Comparison of ENCODE assay signal across 22 cellular contexts in the genomic region with DNA sequence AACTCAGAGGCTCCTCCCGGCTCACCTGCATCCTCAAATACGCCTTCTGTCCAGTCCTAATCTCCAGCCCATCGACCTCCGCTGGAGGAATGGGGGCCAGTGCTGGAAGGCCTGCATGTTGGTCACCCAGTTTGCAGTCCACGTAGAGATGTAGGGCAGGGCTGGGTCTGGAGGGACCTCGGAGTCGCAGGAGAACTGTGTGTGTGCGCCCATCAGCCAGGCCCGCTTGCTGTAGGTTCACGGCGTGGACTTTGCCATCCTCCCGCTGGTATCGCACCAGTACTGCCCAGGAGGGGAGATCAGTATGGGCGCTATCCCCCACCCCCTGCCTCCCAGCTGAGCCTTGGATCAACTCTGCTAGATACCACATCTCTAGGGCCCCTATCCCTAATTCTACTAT. TPM values are rescaled to one million over a fixed set of nuclear protein-coding genes. Genes with fewer than 3 reads are reported as not detected.
DNase-seq lines count a peak whose midpoint lies in the region; ATAC-seq and TF ChIP-seq lines count a peak whose summit lies in the region.
"Had no signal": no experiment of that assay in that cellular context is flagged by ENCODE, and none has a peak within 500 bp of the region (broad histone marks: within the 10 kb centered on the region; RNA-seq: fewer than 3 reads in every experiment).

No MANE protein-coding gene starts in this region.

- H3K9me2 ChIP-seq in neural cell (ENCODE audit: insufficient read depth, low read length) = no peaks in the 10 kb centered on the region

- DNase-seq in Right ventricle myocardium superior (peak; percentile 28), Right ventricle myocardium inferior (ENCODE audit: missing footprints) (no peak), coronary artery (ENCODE audit: low spot score) (peak; percentile 68), NCI-H1105 (lab: John Stamatoyannopoulos, UW) (no peak), SK-N-DZ (ENCODE audit: low spot score) (no peak), smooth muscle cell (lab: John Stamatoyannopoulos, UW; ENCODE audit: unreplicated experiment) (no peak), WERI-Rb-1 (no peak)
- DNase-seq: 8988T; AML-193; CD4-positive, alpha-beta T cell; H7; IMR-90; NCI-H1048; NCI-H1417 treated with DMSO at 0.1 percent for 48 hours; NCI-H1694 treated with DMSO at 0.1 percent for 48 hours; NCI-H2081; NCI-H2227 treated with DMSO at 0.1 percent for 48 hours; NCI-H69 had no signal

- H3F3A ChIP-seq in neural cell (ENCODE audit: insufficient read depth, low read length, poor library complexity, severe bottlenecking) (peaks cover 6% of the 10 kb centered on the region), smooth muscle cell (ENCODE audit: low read depth) (peaks cover 4% of the 10 kb centered on the region)

- H3K27ac ChIP-seq in coronary artery = no peak overlapping the region
- no peak overlapping the region for H3K27ac ChIP-seq in neural cell (ENCODE audit: low read length)
- H3K27ac ChIP-seq in smooth muscle cell (ENCODE audit: low read depth) = no peak overlapping the region
- no peak overlapping the region for H3K27ac ChIP-seq in WERI-Rb-1

- peaks cover 9% of the 10 kb centered on the region for H3K4me1 ChIP-seq in smooth muscle cell (ENCODE audit: low read depth)

- intact Hi-C loops in Right ventricle myocardium superior (cut with DNase I) (no loop called here), Right ventricle myocardium inferior (cut with DNase I) (loop anchor here (5.0 kb wide), 2 partner anchors 37 to 387 kb away; a partner anchor contains a TSS)

- H3K4me3 ChIP-seq in coronary artery = no peak overlapping the region
- peak overlapping the region; percentile 91 for H3K4me3 ChIP-seq in neural cell (ENCODE audit: low read length)
- no peak overlapping the region for H3K4me3 ChIP-seq in smooth muscle cell
- no peak overlapping the region for H3K4me3 ChIP-seq in WERI-Rb-1 (ENCODE audit: low read depth, low read length)
- H3K4me3 ChIP-seq: BLaER1 treated with 17β-estradiol and CSF1 and Interleukin-3, amounts not matched to agents 10 nM and 100 nM had no signal

- no peaks in the 10 kb centered on the region for H3K9me3 ChIP-seq in neural cell (ENCODE audit: low read length)
- no peaks in the 10 kb centered on the region for H3K9me3 ChIP-seq in smooth muscle cell (replicated peaks; ENCODE audit: low read depth)
- H3K9me3 ChIP-seq in WERI-Rb-1 (ENCODE audit: severe bottlenecking) = no peaks in the 10 kb centered on the region
- H3K9me3 ChIP-seq: BLaER1 treated with 17β-estradiol and CSF1 and Interleukin-3, amounts not matched to agents 10 nM and 100 nM had no signal

- H4K20me1 ChIP-seq in neural cell (ENCODE audit: insufficient read depth) (no peaks in the 10 kb centered on the region), smooth muscle cell (ENCODE audit: low read depth) (no peaks in the 10 kb centered on the region)
- H4K20me1 ChIP-seq: BLaER1 treated with 17β-estradiol and CSF1 and Interleukin-3, amounts not matched to agents 10 nM and 100 nM had no signal

- ATAC-seq in Right ventricle myocardium superior (ENCODE audit: poor library complexity) = no peak
- no peak for ATAC-seq in Right ventricle myocardium inferior
- ATAC-seq: Panc1, SK-N-SH treated with all-trans-retinoic acid at 6 μM for 48 hours had no signal

- no peak overlapping the region for H2AFZ ChIP-seq in neural cell (ENCODE audit: low read depth, low read length)
- H2AFZ ChIP-seq in smooth muscle cell (ENCODE audit: low read depth) = no peak overlapping the region

- H3K27me3 ChIP-seq in neural cell (ENCODE audit: insufficient read depth, low read depth, low read length) = no peaks in the 10 kb centered on the region
- no peaks in the 10 kb centered on the region for H3K27me3 ChIP-seq in smooth muscle cell (ENCODE audit: low read depth)
- H3K27me3 ChIP-seq in WERI-Rb-1 (ENCODE audit: insufficient read depth, low read depth, severe bottlenecking) = no peaks in the 10 kb centered on the region
- H3K27me3 ChIP-seq: BLaER1 treated with 17β-estradiol and CSF1 and Interleukin-3, amounts not matched to agents 10 nM and 100 nM had no signal

- H3K36me3 ChIP-seq in neural cell (ENCODE audit: insufficient read depth, low read length) = no peaks in the 10 kb centered on the region
- no peaks in the 10 kb centered on the region for H3K36me3 ChIP-seq in smooth muscle cell (ENCODE audit: low read depth)
- peaks cover 40% of the 10 kb centered on the region for H3K36me3 ChIP-seq in WERI-Rb-1

- TF ChIP-seq CTCF in coronary artery (IDR thresholded peaks at IDR 0.05) (no peak), neural cell (IDR thresholded peaks at IDR 0.05; ENCODE audit: poor library complexity, severe bottlenecking) (no peak), smooth muscle cell (IDR thresholded peaks at IDR 0.05; ENCODE audit: borderline replicate concordance, insufficient read depth, poor library complexity, severe bottlenecking) (no peak), WERI-Rb-1 (IDR thresholded peaks at IDR 0.05; ENCODE audit: low read depth, low read length) (no peak)

- WGBS in smooth muscle cell (ENCODE audit: low lambda C conversion rate) = 92% methylated on average over 14 of the region's 14 CpGs

- peaks cover 24% of the 10 kb centered on the region for H3K79me2 ChIP-seq in neural cell (replicated peaks; ENCODE audit: insufficient read depth, low read length)
- peaks cover 8% of the 10 kb centered on the region for H3K79me2 ChIP-seq in smooth muscle cell (ENCODE audit: low read depth)

- no peak for TF ChIP-seq EP300 in neural cell (conservative IDR thresholded peaks at IDR 0.05; ENCODE audit: poor library complexity, severe bottlenecking)

- peak overlapping the region; percentile 5 for H3K9ac ChIP-seq in neural cell (ENCODE audit: low read length)
- H3K9ac ChIP-seq in smooth muscle cell (ENCODE audit: low read depth) = no peak overlapping the region

- H3K4me2 ChIP-seq in neural cell (ENCODE audit: low read length) (no peak overlapping the region), smooth muscle cell (no peak overlapping the region)
- H3K4me2 ChIP-seq: BLaER1 treated with 17β-estradiol and CSF1 and Interleukin-3, amounts not matched to agents 10 nM and 100 nM had no signal

- TF ChIP-seq RAD21 in neural cell (conservative IDR thresholded peaks at IDR 0.05) = no peak

TF ChIP-seq in neural cell, 6 proteins besides CTCF, POLR2A, EP300 and RAD21:
- TF ChIP-seq POLR2AphosphoS5 (IDR thresholded peaks at IDR 0.05) = no peak
- no peak for TF ChIP-seq SMC3 (conservative IDR thresholded peaks at IDR 0.05; ENCODE audit: poor library complexity)
TF ChIP-seq in neural cell: peak in this region for 0.

RNA-seq across cellular contexts. Expression of a gene that starts 2.7 kb away (rescaled TPM):
- total RNA-seq in Right ventricle myocardium superior (5.8 TPM), Right ventricle myocardium inferior (5.7 TPM), smooth muscle cell (17.2 and 28.5 TPM in 2 replicates)
- polyA plus RNA-seq in neural cell (99.6 and 126 TPM in 2 replicates), smooth muscle cell (15.7 and 20.1 TPM in 2 replicates)
- 55.0 and 58.9 TPM in 2 replicates for polyA minus RNA-seq in neural cell
- polyA plus RNA-seq in SK-N-DZ (2014; cell fraction: cytosol; rRNA removed) = 18.6 and 19.3 TPM in 2 replicates
- 161 and 164 TPM in 2 replicates for polyA plus RNA-seq in SK-N-DZ (2014; cell fraction: nucleus; rRNA removed)

RNA-seq across cellular contexts. Expression of a gene that starts 3.5 kb away (rescaled TPM):
- total RNA-seq in Right ventricle myocardium superior (16.4 TPM), Right ventricle myocardium inferior (16.5 TPM), smooth muscle cell (45.2 and 55.4 TPM in 2 replicates)
- polyA plus RNA-seq in neural cell (48.0 and 55.0 TPM in 2 replicates), smooth muscle cell (98.4 and 109 TPM in 2 replicates)
- polyA minus RNA-seq in neural cell = 19.6 and 23.1 TPM in 2 replicates
- polyA plus RNA-seq in SK-N-DZ (2014; cell fraction: cytosol; rRNA removed) = 83.7 and 106 TPM in 2 replicates
- 77.1 and 99.5 TPM in 2 replicates for polyA plus RNA-seq in SK-N-DZ (2014; cell fraction: nucleus; rRNA removed)

RNA-seq across cellular contexts. Expression of a gene that starts 31.4 kb away (rescaled TPM):
- total RNA-seq in Right ventricle myocardium superior = 0.08 TPM
- 0.16 TPM for total RNA-seq in Right ventricle myocardium inferior
- polyA plus RNA-seq in neural cell = 31.5 and 49.0 TPM in 2 replicates
- polyA minus RNA-seq in neural cell = 38.0 and 38.7 TPM in 2 replicates
- 14.8 and 16.9 TPM in 2 replicates for polyA plus RNA-seq in SK-N-DZ (2014; cell fraction: cytosol; rRNA removed)
- 40.2 and 65.8 TPM in 2 replicates for polyA plus RNA-seq in SK-N-DZ (2014; cell fraction: nucleus; rRNA removed)
- 1.5 and 3.8 TPM in 2 replicates for total RNA-seq in smooth muscle cell
- polyA plus RNA-seq in smooth muscle cell = 3.6 and 4.3 TPM in 2 replicates

RNA-seq across cellular contexts. Expression of a gene that starts 31.9 kb away (rescaled TPM):
- 121 TPM for total RNA-seq in Right ventricle myocardium superior
- 118 TPM for total RNA-seq in Right ventricle myocardium inferior
- polyA plus RNA-seq in neural cell = 175 and 187 TPM in 2 replicates
- 43.6 and 54.6 TPM in 2 replicates for polyA minus RNA-seq in neural cell
- 134 and 157 TPM in 2 replicates for polyA plus RNA-seq in SK-N-DZ (2014; cell fraction: cytosol; rRNA removed)
- polyA plus RNA-seq in SK-N-DZ (2014; cell fraction: nucleus; rRNA removed) = 147 and 176 TPM in 2 replicates
- 192 and 283 TPM in 2 replicates for total RNA-seq in smooth muscle cell
- polyA plus RNA-seq in smooth muscle cell = 607 and 642 TPM in 2 replicates

RNA-seq across cellular contexts. Expression of a gene that starts 50.2 kb away (rescaled TPM):
- total RNA-seq in Right ventricle myocardium superior (13.8 TPM), Right ventricle myocardium inferior (14.5 TPM), smooth muscle cell (7.0 and 14.7 TPM in 2 replicates)
- polyA plus RNA-seq in neural cell (9.8 and 11.1 TPM in 2 replicates), smooth muscle cell (26.5 and 30.9 TPM in 2 replicates)
- polyA minus RNA-seq in neural cell = 8.0 and 8.6 TPM in 2 replicates
- 20.3 and 23.6 TPM in 2 replicates for polyA plus RNA-seq in SK-N-DZ (2014; cell fraction: cytosol; rRNA removed)
- 72.0 and 119 TPM in 2 replicates for polyA plus RNA-seq in SK-N-DZ (2014; cell fraction: nucleus; rRNA removed)

Comparison
In these comparisons a context has a peak if more than half of its experiments do, and no peak if none do; other contexts are left out.
1. DNase-seq: peak in Right ventricle myocardium superior (single experiment) and coronary artery (single experiment); none in Right ventricle myocardium inferior (single experiment), NCI-H1105 (single experiment), SK-N-DZ (single experiment), smooth muscle cell (single experiment) and WERI-Rb-1 (single experiment).